10 cellular contexts compared by ENCODE assay signal in genomic region chr2:15793978-15794377, GRCh38.
"Had no signal": no experiment of that assay in that cellular context is flagged by ENCODE, and none has a peak within 500 bp of the region (broad histone marks: within the 10 kb centered on the region; RNA-seq: fewer than 3 reads in every experiment).

No MANE protein-coding gene starts in this region.

- H3K9me3 ChIP-seq: HAP-1 had no signal

- DNase-seq: GM23248, GOT3, H7, H9, HCEC 1CT, HFFc6 had no signal

- H3K27ac ChIP-seq: GM23248 had no signal

- H3K36me3 ChIP-seq: HAP-1 had no signal

- H3K9me3 Mint-ChIP-seq: H9, HFFc6 had no signal

- ATAC-seq: HCT116 had no signal

- H3K4me3 Mint-ChIP-seq: H9, HFFc6 had no signal

- H3K27ac Mint-ChIP-seq: H9, HFFc6 had no signal

- H3K4me1 ChIP-seq: HAP-1 had no signal

- FAIRE-seq: H1, H54 had no signal

- H2AFZ ChIP-seq: GM23248 had no signal

- H3K9ac ChIP-seq: GM23248 had no signal

- H3K4me3 ChIP-seq: GM23248, HAP-1 had no signal
